Comparison of ENCODE assay signal across 27 cellular contexts in genomic region chr6:82138075-82138791, GRCh38.
"Had no signal": no experiment of that assay in that cellular context is flagged by ENCODE, and none has a peak within 500 bp of the region (broad histone marks: within the 10 kb centered on the region; RNA-seq: fewer than 3 reads in every experiment).

No MANE protein-coding gene starts in this region.

- H3K4me3 ChIP-seq: adrenal gland, K562, Peyer's patch, SK-N-MC had no signal

- H3K9me3 ChIP-seq: adrenal gland, Peyer's patch had no signal

- ATAC-seq: activated CD4-positive, alpha-beta T cell treated with anti-CD3 and anti-CD28 coated beads for 36 hours; activated T-cell treated with anti-CD3 and anti-CD28 coated beads, Interleukin-2, amount 50 U/mL, for 72 hours; K562; T-cell had no signal

- H3K4me1 ChIP-seq: adrenal gland, Peyer's patch had no signal

- FAIRE-seq: K562, TTC549 had no signal

- H3K36me3 ChIP-seq: adrenal gland, Peyer's patch had no signal

- H3K27me3 ChIP-seq: adrenal gland, Peyer's patch had no signal

- DNase-seq: activated CD4-positive, alpha-beta memory T cell treated with anti-CD3 and anti-CD28 coated beads, Interleukin-2, amount 10 ng/mL, durations not matched to agents 7 days and 5 days; activated CD4-positive, alpha-beta T cell treated with anti-CD3 and anti-CD28 coated beads for 36 hours; activated CD4-positive, alpha-beta T cell treated with anti-CD3 and anti-CD28 coated beads, Interleukin-2, amount 50 U/mL, for 1 hour; activated naive CD4-positive, alpha-beta T cell treated with anti-CD3 and anti-CD28 coated beads, Interleukin-2, amount 50 U/mL, for 16 hours; activated naive CD8-positive, alpha-beta T cell treated with anti-CD3 and anti-CD28 coated beads, Interleukin-2, amount 10 ng/mL, durations not matched to agents 7 days and 5 days; activated T-cell treated with anti-CD3 and anti-CD28 coated beads for 4 hours; activated T-cell treated with anti-CD3 and anti-CD28 coated beads, Interleukin-2, amount 50 U/mL, for 72 hours; adrenal gland; anterior cingulate cortex; Karpas-422; MM.1S; NCI-H1105; NCI-H1436; NCI-H1694 treated with DMSO at 0.1 percent for 48 hours; NCI-H2081; NCI-H446; NCI-H524; Peyer's patch; SHP77 treated with DMSO at 0.1 percent for 48 hours; T-cell; T-helper 2 cell; T1000 had no signal

- H3K27ac ChIP-seq: adrenal gland, Peyer's patch, RWPE1, SK-N-MC, VCaP had no signal
